ENCODE assay signal across 1 cellular context in the genomic region with DNA sequence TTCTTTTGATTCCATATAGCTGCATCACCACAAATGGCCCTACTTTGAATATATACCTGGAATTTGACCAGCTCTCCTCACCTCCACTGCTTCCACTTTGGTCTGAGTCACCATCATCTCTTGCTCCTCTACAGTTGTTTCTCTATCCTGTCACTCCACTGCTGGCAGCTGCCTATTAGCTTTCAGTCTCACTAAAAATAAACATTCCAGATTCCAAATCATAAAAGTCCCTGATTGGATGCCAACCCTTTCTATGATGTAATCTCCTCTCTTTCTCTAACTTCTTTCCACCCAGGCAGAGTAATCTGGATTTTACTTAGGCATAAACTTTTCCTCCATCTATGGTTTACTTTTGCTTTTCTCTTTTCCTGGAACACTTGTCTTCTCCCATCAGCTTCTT.
TF ChIP-seq lines count a peak whose summit lies in the region.

No MANE protein-coding gene starts in this region.

TF ChIP-seq in HEK293, 187 proteins besides CTCF, POLR2A, EP300 and RAD21 (continued from another document):
- TF ChIP-seq ZNF335 (tag by site-specific recombination; conservative IDR thresholded peaks at IDR 0.05) (0 out of 2 replicates have a peak, but pooled peaks have one; percentile 22), ZBTB17 (tag by site-specific recombination; IDR thresholded peaks at IDR 0.05) (0 out of 2 replicates have a peak, but pooled peaks have one; percentile 21)
